In the genomic region with DNA sequence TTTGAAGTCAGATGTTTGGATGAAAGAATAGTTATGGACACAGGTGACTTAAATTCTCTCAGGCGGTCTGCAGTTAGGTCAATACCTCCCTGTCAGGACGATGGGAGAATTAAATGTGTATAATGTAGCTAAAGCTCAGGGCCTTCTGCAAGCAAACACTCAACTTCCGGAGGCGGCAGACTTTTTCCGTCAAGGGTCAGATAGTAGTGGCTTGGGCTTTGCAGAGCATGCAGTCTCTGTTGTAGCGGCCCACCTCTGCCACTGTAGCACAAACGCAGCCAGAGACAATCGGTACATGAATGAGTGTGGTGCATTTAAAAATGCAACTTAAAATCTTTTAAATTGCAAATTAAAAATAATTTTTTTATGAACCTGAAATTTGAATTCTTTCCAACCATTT, we compare ENCODE assay signal across 16 cellular contexts. TPM values are rescaled to one million over a fixed set of nuclear protein-coding genes. Genes with fewer than 3 reads are reported as not detected.
DNase-seq lines count a peak whose midpoint lies in the region; ATAC-seq, FAIRE-seq and TF ChIP-seq lines count a peak whose summit lies in the region.
"Had no signal": no experiment of that assay in that cellular context is flagged by ENCODE, and none has a peak within 500 bp of the region (broad histone marks: within the 10 kb centered on the region; RNA-seq: fewer than 3 reads in every experiment).

No MANE protein-coding gene starts in this region.

- in situ Hi-C loops in K562 (cut with MboI) = no loop called here

- H3K27ac ChIP-seq in OCI-LY1 (ENCODE audit: low read depth, low read length, poor library complexity, severe bottlenecking) (peak overlapping the region; percentile 91), K562 (ENCODE audit: extremely low read depth, low read depth, low read length) (no peak overlapping the region), osteoblast (ENCODE audit: low read depth, low read length) (no peak overlapping the region)
- H3K27ac ChIP-seq: tibial nerve had no signal

- no peaks in the 10 kb centered on the region for H3K27me3 Mint-ChIP-seq in activated naive CD4-positive, alpha-beta T cell treated with anti-CD3 and anti-CD28 coated beads, Interleukin-2, amount 50 U/mL, for 24 hours
- H3K27me3 Mint-ChIP-seq in progenitor cell of endocrine pancreas = no peaks in the 10 kb centered on the region

- peak overlapping the region; percentile 58; the same call in 1 of the 2 replicates for H2AFZ ChIP-seq in OCI-LY1 (ENCODE audit: low read length)
- no peak overlapping the region for H2AFZ ChIP-seq in K562 (ENCODE audit: low read depth, low read length)
- H2AFZ ChIP-seq in osteoblast (ENCODE audit: low read length) = no peak overlapping the region

- peak overlapping the region; percentile 88 for H3K27ac Mint-ChIP-seq in activated naive CD4-positive, alpha-beta T cell treated with anti-CD3 and anti-CD28 coated beads, Interleukin-2, amount 50 U/mL, for 24 hours
- H3K27ac Mint-ChIP-seq in progenitor cell of endocrine pancreas = peak overlapping the region; percentile 89

- peak overlapping the region; percentile 54 for H3K4me3 Mint-ChIP-seq in activated naive CD4-positive, alpha-beta T cell treated with anti-CD3 and anti-CD28 coated beads, Interleukin-2, amount 50 U/mL, for 24 hours
- no peak overlapping the region for H3K4me3 Mint-ChIP-seq in progenitor cell of endocrine pancreas (ENCODE audit: low read depth)

- no peak for FAIRE-seq in K562 (lab: Jason Lieb, UNC)

- no peaks in the 10 kb centered on the region for H3K27me3 ChIP-seq in OCI-LY1 (ENCODE audit: insufficient read depth, low read length)
- H3K27me3 ChIP-seq in K562 (ENCODE audit: control insufficient read depth in 2 of 2, insufficient read depth in 2 of 2, low read length in 2 of 2) = peaks cover 14 to 26% of the 10 kb centered on the region in 2 experiments
- no peaks in the 10 kb centered on the region for H3K27me3 ChIP-seq in osteoblast (ENCODE audit: insufficient read depth, low read length)
- H3K27me3 ChIP-seq: Peyer's patch, tibial nerve had no signal

- H3K79me2 ChIP-seq in OCI-LY1 (ENCODE audit: insufficient read depth, low read length) = no peaks in the 10 kb centered on the region
- no peaks in the 10 kb centered on the region for H3K79me2 ChIP-seq in K562 (ENCODE audit: control insufficient read depth, insufficient read depth, low read length)
- H3K79me2 ChIP-seq in osteoblast (ENCODE audit: insufficient read depth, low read length) = no peaks in the 10 kb centered on the region

- CTCF ChIA-PET in K562 (lab: Yijun Ruan, JAX; ENCODE audit: low intra/inter-chr PET ratio) = no interaction called here

- H3K9ac ChIP-seq in OCI-LY1 (ENCODE audit: low read length) = peak overlapping the region; percentile 56
- no peak overlapping the region for H3K9ac ChIP-seq in K562 (ENCODE audit: insufficient read depth in 1 of 2, low read depth in 2 of 2, low read length in 2 of 2)

- peaks cover 68% of the 10 kb centered on the region for H3K4me1 ChIP-seq in OCI-LY1 (ENCODE audit: insufficient read depth, low read length, severe bottlenecking)
- no peaks in the 10 kb centered on the region for H3K4me1 ChIP-seq in K562 (replicated peaks in 1 of 2; ENCODE audit: control insufficient read depth in 2 of 2, insufficient read depth in 2 of 2, low read length in 2 of 2)
- H3K4me1 ChIP-seq in osteoblast (ENCODE audit: insufficient read depth, low read length) = no peaks in the 10 kb centered on the region
- H3K4me1 ChIP-seq: Peyer's patch, tibial nerve had no signal

- TF ChIP-seq POLR2A in K562 (conservative IDR thresholded peaks at IDR 0.05) = no peak

- no peak for TF ChIP-seq RAD21 in K562 (CRISPR knock-in tag; conservative IDR thresholded peaks at IDR 0.05 in 1 of 2, IDR thresholded peaks at IDR 0.05 in 1 of 2)

- intact Hi-C loops in K562 (cut with micrococcal nuclease) = no loop called here

- H3K9me2 ChIP-seq in OCI-LY1 (ENCODE audit: low read depth, low read length) = no peaks in the 10 kb centered on the region

- no peak for TF ChIP-seq EP300 in K562 (IDR thresholded peaks at IDR 0.05; ENCODE audit: low read length)

- no peak for DNase-seq in activated naive CD4-positive, alpha-beta T cell (lab: John Stamatoyannopoulos, UW)
- DNase-seq in K562 (ENCODE audit: extremely low read depth in 1 of 4, low spot score in 3 of 4) = no peak
- DNase-seq in progenitor cell of endocrine pancreas (ENCODE audit: low spot score, unreplicated experiment) = no peak
- DNase-seq in middle frontal gyrus (ENCODE audit: extremely low spot score, low spot score) = no peak
- no peak for DNase-seq in osteoblast (ENCODE audit: insufficient read length, low spot score, missing footprints)
- no peak for DNase-seq in DMS114 treated with DMSO at 0.1 percent for 48 hours (lab: John Stamatoyannopoulos, UW; ENCODE audit: unreplicated experiment)
- DNase-seq: activated CD8-positive, alpha-beta memory T cell treated with anti-CD3 and anti-CD28 coated beads for 24 hours; anterior cingulate cortex; DMS 273 treated with DMSO at 0.1 percent for 48 hours; HCEC 1CT; KBM-7; stimulated activated CD4-positive, alpha-beta T cell treated with anti-CD3 and anti-CD28 coated beads, Interleukin-12 subunit alpha, Interleukin-12 subunit beta, amount 100 ng/mL, for 4 hours had no signal

- no peaks in the 10 kb centered on the region for H3K9me3 Mint-ChIP-seq in activated naive CD4-positive, alpha-beta T cell treated with anti-CD3 and anti-CD28 coated beads, Interleukin-2, amount 50 U/mL, for 24 hours
- no peaks in the 10 kb centered on the region for H3K9me3 Mint-ChIP-seq in progenitor cell of endocrine pancreas (ENCODE audit: low read depth)

- H3K9me3 ChIP-seq in OCI-LY1 (ENCODE audit: low read length) = no peaks in the 10 kb centered on the region
- no peaks in the 10 kb centered on the region for H3K9me3 ChIP-seq in K562 (replicated peaks; ENCODE audit: control insufficient read depth, insufficient read depth, low read depth, low read length)
- H3K9me3 ChIP-seq in osteoblast (ENCODE audit: low read depth, low read length) = no peaks in the 10 kb centered on the region
- H3K9me3 ChIP-seq: Peyer's patch, tibial nerve had no signal

- 1% methylated on average over 8 of the region's 8 CpGs for WGBS in K562 (ENCODE audit: insufficient coverage, low coverage, missing lambda C conversion rate)

- POLR2A ChIA-PET in K562 (lab: Yijun Ruan, JAX) = no interaction called here

- no TSS peak for BruUV-seq in K562 (replicated peaks; lab: Mats Ljungman, UMichigan)

- no peaks in the 10 kb centered on the region for H3K9me1 ChIP-seq in K562 (ENCODE audit: control insufficient read depth, insufficient read depth, low read length)

- H3K4me3 ChIP-seq in OCI-LY1 (ENCODE audit: low read depth, low read length, poor library complexity, severe bottlenecking) (peak overlapping the region; percentile 33), K562 (no peak overlapping the region), osteoblast (ENCODE audit: insufficient read depth, low read length) (no peak overlapping the region)
- H3K4me3 ChIP-seq: Peyer's patch, tibial nerve had no signal

- TF ChIP-seq CTCF in OCI-LY1 (IDR thresholded peaks at IDR 0.05; ENCODE audit: low read length) (no peak), K562 (IDR thresholded peaks at IDR 0.05 in 2 of 3, conservative IDR thresholded peaks at IDR 0.05 in 1 of 3; ENCODE audit: insufficient read depth in 2 of 3, low read depth in 1 of 3, low read length in 3 of 3) (no peak), progenitor cell of endocrine pancreas (IDR thresholded peaks at IDR 0.05; ENCODE audit: unreplicated experiment) (no peak), osteoblast (IDR thresholded peaks at IDR 0.05; ENCODE audit: extremely low read depth, low read depth, low read length) (no peak)

- peak overlapping the region; percentile 74 for H3K4me2 ChIP-seq in OCI-LY1 (ENCODE audit: low read length)
- H3K4me2 ChIP-seq in K562 (ENCODE audit: insufficient read depth, low read length) = no peak overlapping the region
- H3K4me2 ChIP-seq in osteoblast (ENCODE audit: insufficient read depth, low read length) = no peak overlapping the region

- peaks cover 53% of the 10 kb centered on the region for H3K4me1 Mint-ChIP-seq in activated naive CD4-positive, alpha-beta T cell treated with anti-CD3 and anti-CD28 coated beads, Interleukin-2, amount 50 U/mL, for 24 hours
- H3K4me1 Mint-ChIP-seq in progenitor cell of endocrine pancreas (ENCODE audit: low read depth) = peaks cover 52% of the 10 kb centered on the region

- no peaks in the 10 kb centered on the region for H4K20me1 ChIP-seq in OCI-LY1 (ENCODE audit: insufficient read depth, low read length)
- H4K20me1 ChIP-seq in K562 (replicated peaks; ENCODE audit: control insufficient read depth, insufficient read depth, low read length) = no peaks in the 10 kb centered on the region
- no peaks in the 10 kb centered on the region for H4K20me1 ChIP-seq in osteoblast (ENCODE audit: insufficient read depth, low read length)

- peaks cover 2% of the 10 kb centered on the region for H3K36me3 Mint-ChIP-seq in activated naive CD4-positive, alpha-beta T cell treated with anti-CD3 and anti-CD28 coated beads, Interleukin-2, amount 50 U/mL, for 24 hours
- peaks cover 6% of the 10 kb centered on the region for H3K36me3 Mint-ChIP-seq in progenitor cell of endocrine pancreas (ENCODE audit: insufficient read depth)

- H3K36me3 ChIP-seq in OCI-LY1 (ENCODE audit: insufficient read depth, low read length) (no peaks in the 10 kb centered on the region), K562 (ENCODE audit: control insufficient read depth, insufficient read depth, low read length) (no peaks in the 10 kb centered on the region), osteoblast (ENCODE audit: insufficient read depth, low read length) (no peaks in the 10 kb centered on the region)
- H3K36me3 ChIP-seq: Peyer's patch, tibial nerve had no signal

- peak; percentile 28; the same call in 1 of the 3 replicates for ATAC-seq in K562

- H3F3A ChIP-seq in OCI-LY1 (ENCODE audit: insufficient read depth, low read length) = 0 out of 2 replicates have a peak, but pooled peaks cover 3% of the 10 kb centered on the region

RNA-seq across cellular contexts. Expression of a gene that starts 47.4 kb away (rescaled TPM):
- total RNA-seq in K562 (2011; cell fraction: chromatin; rRNA removed; ENCODE audit: low replicate concordance) = not detected in 2 replicates
- not detected in 2 replicates for total RNA-seq in K562 (2011; cell fraction: nucleolus; rRNA removed)
- not detected in 2 replicates for total RNA-seq in K562 (2011; cell fraction: nucleoplasm; rRNA removed)
- not detected in 2 replicates for total RNA-seq in K562 (2014; rRNA removed)
- not detected in 2 replicates for total RNA-seq in K562 (2014; rRNA removed; fragmentation: Illumina TruSeq; extraction: Trizol)
- not detected in 2 replicates for total RNA-seq in K562 (2015; rRNA removed; fragmentation: Illumina TruSeq; extraction: Trizol)
- total RNA-seq in K562 (2021) = not detected in 2 replicates
- polyA plus RNA-seq in K562 (2011; rRNA removed) = not detected in 2 replicates
- not detected in 2 replicates for polyA plus RNA-seq in K562 (2011; cell fraction: cytosol; rRNA removed)
- not detected in 2 replicates for polyA plus RNA-seq in K562 (2011; cell fraction: nucleus; rRNA removed)
- not detected in 2 replicates for polyA plus RNA-seq in K562 (2012)
- not detected in 2 replicates for polyA plus RNA-seq in K562 (2014; fragmentation: Illumina TruSeq; extraction: Trizol)
- polyA plus RNA-seq in K562 (2014; fragmentation: Nextera tagmentation; extraction: Ambion mirVana) = not detected
- not detected in 2 replicates for polyA plus RNA-seq in K562 (2014; rRNA removed)
- not detected in 2 replicates for polyA minus RNA-seq in K562 (2011; rRNA and poly(A)+ RNA removed)
- polyA minus RNA-seq in K562 (2011; cell fraction: cytosol; rRNA and poly(A)+ RNA removed) = not detected in 2 replicates
- not detected in 2 replicates for polyA minus RNA-seq in K562 (2011; cell fraction: nucleus; rRNA and poly(A)+ RNA removed)
- total RNA-seq in progenitor cell of endocrine pancreas = 33.8 and 39.1 TPM in 2 replicates
- 1.4 and 4.4 TPM in 2 replicates for total RNA-seq in osteoblast
